18 cellular contexts compared by ENCODE assay signal in the genomic region with DNA sequence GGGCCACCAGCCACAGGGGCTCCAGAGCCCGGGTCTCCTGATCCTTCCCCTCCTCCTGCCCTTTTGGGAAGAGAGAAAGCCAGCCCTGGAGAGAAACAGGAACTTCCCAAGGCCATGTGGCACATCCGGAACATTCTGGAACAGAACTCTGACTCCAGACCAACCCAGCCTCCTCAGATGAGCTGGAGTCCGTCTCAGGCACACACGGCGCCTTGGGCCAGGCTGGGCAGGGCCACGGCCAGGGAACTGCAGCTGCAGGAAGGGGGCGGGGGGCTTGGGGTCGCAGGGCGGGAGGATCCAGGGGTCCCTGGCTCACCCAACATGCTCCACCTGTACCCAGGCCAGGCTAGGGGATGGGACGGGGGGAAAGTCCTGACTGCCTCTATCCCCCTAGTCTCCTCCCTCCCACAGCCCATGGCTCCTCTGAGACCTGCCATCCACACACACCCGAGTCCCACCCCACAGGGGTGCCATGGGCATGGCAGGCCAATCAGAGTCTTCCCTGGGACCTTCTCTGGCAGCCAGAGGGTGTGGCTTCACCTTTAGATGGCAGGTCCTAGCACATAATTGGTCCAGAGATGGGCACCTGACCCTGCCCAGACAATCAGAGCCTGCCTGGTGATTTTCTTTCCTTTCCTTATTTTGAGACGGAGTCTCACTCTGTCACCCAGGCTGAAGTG. TPM values are rescaled to one million over a fixed set of nuclear protein-coding genes. Genes with fewer than 3 reads are reported as not detected.
A peak's percentile ranks its signal among the peaks of the same experiment; 100 is the strongest.
DNase-seq lines count a peak whose midpoint lies in the region; ATAC-seq and TF ChIP-seq lines count a peak whose summit lies in the region.
"Had no signal": no experiment of that assay in that cellular context is flagged by ENCODE, and none has a peak within 500 bp of the region (broad histone marks: within the 10 kb centered on the region; RNA-seq: fewer than 3 reads in every experiment).

No MANE protein-coding gene starts in this region.

- TF ChIP-seq POLR2A in gastroesophageal sphincter (IDR thresholded peaks at IDR 0.05) = no peak
- no peak for TF ChIP-seq POLR2A in suprapubic skin (IDR thresholded peaks at IDR 0.05)

- no peak overlapping the region for H3K4me3 Mint-ChIP-seq in T-helper 17 cell
- no peak overlapping the region for H3K4me3 Mint-ChIP-seq in natural killer cell treated with Interleukin-12 subunit alpha and Interleukin-12 subunit beta and Interleukin-15 and Interleukin-18, amount 100 ng/mL, for 72 hours
- H3K4me3 Mint-ChIP-seq: natural killer cell; stimulated activated memory B cell treated with anti-CD40 and anti-IgM and Interleukin-4, amounts not matched to agents 10 μg/mL and 1 μg/mL and 100 μg/mL, for 72 hours had no signal

- ATAC-seq in T-helper 17 cell (no peak), gastroesophageal sphincter (no peak)
- ATAC-seq in natural killer cell treated with Interleukin-12 subunit alpha and Interleukin-12 subunit beta and Interleukin-15 and Interleukin-18, amount 100 ng/mL, for 72 hours = no peak
- ATAC-seq in stimulated activated naive CD8-positive, alpha-beta T cell treated with anti-CD3 and anti-CD28 coated beads, Interleukin-15, Interleukin-2, amounts not matched to agents 100 U/mL and 50 U/mL, for 24 hours = no peak
- ATAC-seq: natural killer cell; stimulated activated memory B cell treated with anti-CD40 and anti-IgM and Interleukin-4, amounts not matched to agents 10 μg/mL and 1 μg/mL and 100 μg/mL, for 72 hours had no signal

- no peaks in the 10 kb centered on the region for H3K9me3 Mint-ChIP-seq in natural killer cell treated with Interleukin-12 subunit alpha and Interleukin-12 subunit beta and Interleukin-15 and Interleukin-18, amount 100 ng/mL, for 72 hours
- H3K9me3 Mint-ChIP-seq: natural killer cell; stimulated activated memory B cell treated with anti-CD40 and anti-IgM and Interleukin-4, amounts not matched to agents 10 μg/mL and 1 μg/mL and 100 μg/mL, for 72 hours had no signal

- H3K36me3 ChIP-seq in GM23248 (ENCODE audit: low read depth) (peaks cover 6% of the 10 kb centered on the region; the same call in 1 of the 2 replicates), gastroesophageal sphincter (peaks cover 0 to 78% of the 10 kb centered on the region in 2 donors), suprapubic skin (peaks cover 49% of the 10 kb centered on the region)

- no peak overlapping the region for H2AFZ ChIP-seq in GM23248

- peak overlapping the region; percentile 71 for H3K27ac ChIP-seq in GM23248
- H3K27ac ChIP-seq in gastroesophageal sphincter = peak overlapping the region in 3 of 4 donors; percentile 58 to 73 (median 67)
- H3K27ac ChIP-seq in suprapubic skin = peak overlapping the region; percentile 68

- no peaks in the 10 kb centered on the region for H4K20me1 ChIP-seq in GM23248 (ENCODE audit: insufficient read depth)

- TF ChIP-seq CTCF in gastroesophageal sphincter (IDR thresholded peaks at IDR 0.05) (no peak), suprapubic skin (IDR thresholded peaks at IDR 0.05) (no peak)

- TF ChIP-seq EP300 in gastroesophageal sphincter (IDR thresholded peaks at IDR 0.05) (no peak), suprapubic skin (IDR thresholded peaks at IDR 0.05) (no peak)

- DNase-seq in GM23248 (no peak), T-helper 17 cell (no peak), suprapubic skin (ENCODE audit: low spot score in 2 of 2) (no peak), SKM-1 treated with dmso at 0.1 percent for 144 hours (lab: John Stamatoyannopoulos, UW; ENCODE audit: unreplicated experiment) (no peak), GM19238 (ENCODE audit: insufficient read length, low spot score) (no peak)
- DNase-seq in natural killer cell treated with Interleukin-12 subunit alpha and Interleukin-12 subunit beta and Interleukin-15 and Interleukin-18, amount 100 ng/mL, for 72 hours (ENCODE audit: low spot score) = no peak
- no peak for DNase-seq in stimulated activated naive CD8-positive, alpha-beta T cell treated with anti-CD3 and anti-CD28 coated beads, Interleukin-15, Interleukin-2, amounts not matched to agents 100 U/mL and 50 U/mL, for 24 hours
- DNase-seq: activated effector memory CD4-positive, alpha-beta T cell treated with anti-CD3 and anti-CD28 coated beads, Interleukin-2, amount 50 U/mL, for 16 hours; aorta; Calu3; mesenchymal stem cell; MM.1S; natural killer cell; NCI-H1694 treated with DMSO at 0.1 percent for 48 hours; NCI-H446 treated with DMSO at 0.1 percent for 48 hours had no signal

- in situ Hi-C loops in GM23248 (cut with MboI) = no loop called here

- no peaks in the 10 kb centered on the region for H3K27me3 Mint-ChIP-seq in T-helper 17 cell
- H3K27me3 Mint-ChIP-seq in natural killer cell treated with Interleukin-12 subunit alpha and Interleukin-12 subunit beta and Interleukin-15 and Interleukin-18, amount 100 ng/mL, for 72 hours = no peaks in the 10 kb centered on the region
- H3K27me3 Mint-ChIP-seq: progenitor cell of endocrine pancreas; stimulated activated memory B cell treated with anti-CD40 and anti-IgM and Interleukin-4, amounts not matched to agents 10 μg/mL and 1 μg/mL and 100 μg/mL, for 72 hours had no signal

- H3K4me3 ChIP-seq in GM23248 (no peak overlapping the region), gastroesophageal sphincter (no peak overlapping the region), suprapubic skin (no peak overlapping the region)

- H3K36me3 Mint-ChIP-seq in T-helper 17 cell (ENCODE audit: low read depth) = no peaks in the 10 kb centered on the region
- H3K36me3 Mint-ChIP-seq in natural killer cell treated with Interleukin-12 subunit alpha and Interleukin-12 subunit beta and Interleukin-15 and Interleukin-18, amount 100 ng/mL, for 72 hours = no peaks in the 10 kb centered on the region
- H3K36me3 Mint-ChIP-seq: natural killer cell had no signal

- peaks cover 2% of the 10 kb centered on the region for H3K4me1 Mint-ChIP-seq in T-helper 17 cell
- no peaks in the 10 kb centered on the region for H3K4me1 Mint-ChIP-seq in natural killer cell treated with Interleukin-12 subunit alpha and Interleukin-12 subunit beta and Interleukin-15 and Interleukin-18, amount 100 ng/mL, for 72 hours (ENCODE audit: low read depth in 2 of 2)
- H3K4me1 Mint-ChIP-seq: stimulated activated memory B cell treated with anti-CD40 and anti-IgM and Interleukin-4, amounts not matched to agents 10 μg/mL and 1 μg/mL and 100 μg/mL, for 72 hours had no signal

- no peaks in the 10 kb centered on the region for H3F3A ChIP-seq in GM23248 (ENCODE audit: insufficient read depth)

- peak overlapping the region; percentile 50 for H3K4me2 ChIP-seq in GM23248 (ENCODE audit: unreplicated experiment)

- H3K79me2 ChIP-seq in GM23248 (ENCODE audit: insufficient read depth) = peaks cover 66% of the 10 kb centered on the region

- no peaks in the 10 kb centered on the region for H3K9me2 ChIP-seq in GM23248 (ENCODE audit: insufficient read depth)

- H3K9ac ChIP-seq in GM23248 = peak overlapping the region; percentile 63

- peaks cover 33% of the 10 kb centered on the region for H3K4me1 ChIP-seq in GM23248 (ENCODE audit: insufficient read depth)
- peaks cover 0 to 62% (median 36%) of the 10 kb centered on the region in 3 donors for H3K4me1 ChIP-seq in gastroesophageal sphincter
- peaks cover 84% of the 10 kb centered on the region for H3K4me1 ChIP-seq in suprapubic skin

- no peaks in the 10 kb centered on the region for H3K27me3 ChIP-seq in GM23248 (replicated peaks; ENCODE audit: insufficient read depth)
- H3K27me3 ChIP-seq in gastroesophageal sphincter = no peaks in the 10 kb centered on the region
- H3K27me3 ChIP-seq in suprapubic skin = no peaks in the 10 kb centered on the region

- 84 to 88% methylated on average over 7 to 12 of the region's 12 CpGs for WGBS in GM23248 (ENCODE audit: low coverage in 1 of 2, low lambda C conversion rate in 2 of 2, missing lambda C conversion rate in 2 of 2), 2 experiments
- WGBS in gastroesophageal sphincter (ENCODE audit: low coverage in 1 of 2), 2 donors = 86 to 100% methylated on average over 1 of the region's 12 CpGs
- WGBS in suprapubic skin = 74% methylated on average over 11 of the region's 12 CpGs

- H3K9me3 ChIP-seq in GM23248 (ENCODE audit: low read depth) (no peaks in the 10 kb centered on the region), T-helper 17 cell (ENCODE audit: control insufficient read depth, low read length, poor library complexity, severe bottlenecking) (no peaks in the 10 kb centered on the region), gastroesophageal sphincter (no peaks in the 10 kb centered on the region), suprapubic skin (no peaks in the 10 kb centered on the region)

- peak overlapping the region; percentile 24 for H3K27ac Mint-ChIP-seq in T-helper 17 cell
- no peak overlapping the region for H3K27ac Mint-ChIP-seq in natural killer cell treated with Interleukin-12 subunit alpha and Interleukin-12 subunit beta and Interleukin-15 and Interleukin-18, amount 100 ng/mL, for 72 hours
- H3K27ac Mint-ChIP-seq: natural killer cell; progenitor cell of endocrine pancreas; stimulated activated memory B cell treated with anti-CD40 and anti-IgM and Interleukin-4, amounts not matched to agents 10 μg/mL and 1 μg/mL and 100 μg/mL, for 72 hours had no signal

RNA-seq across cellular contexts. Expression of gene SBNO2, which starts 22.9 kb away (rescaled TPM):
- total RNA-seq in GM23248 (2014; rRNA removed; shearing (Covaris generic)) = 64.5 and 70.4 TPM in 2 replicates
- 7.5 and 11.9 TPM in 2 replicates for polyA plus RNA-seq in GM23248 (2016; fragmentation: Nextera tagmentation; extraction: Ambion mirVana)
- 100 to 1,000 TPM in 1 of 2 donors, 10 to 100 TPM in 1; 85.4 to 106 TPM for total RNA-seq in T-helper 17 cell
- 10 to 100 TPM; 14.9 to 67.2 (median 20.9) TPM for total RNA-seq in gastroesophageal sphincter
- total RNA-seq in suprapubic skin = 10 to 100 TPM; 36.7 to 58.9 (median 45.5) TPM
- 100 to 1,000 TPM; 204 to 205 TPM for total RNA-seq in natural killer cell treated with Interleukin-12 subunit alpha and Interleukin-12 subunit beta and Interleukin-15 and Interleukin-18, amount 100 ng/mL, for 72 hours

RNA-seq across cellular contexts. Expression of gene GPX4, which starts 47.4 kb away (rescaled TPM):
- 298 and 323 TPM in 2 replicates for total RNA-seq in GM23248 (2014; rRNA removed; shearing (Covaris generic))
- polyA plus RNA-seq in GM23248 (2016; fragmentation: Nextera tagmentation; extraction: Ambion mirVana) = 601 and 607 TPM in 2 replicates
- total RNA-seq in T-helper 17 cell (100 to 1,000 TPM; 184 to 187 TPM), gastroesophageal sphincter (100 to 1,000 TPM; 311 to 452 (median 349) TPM), suprapubic skin (100 to 1,000 TPM; 267 to 359 (median 344) TPM)
- 100 to 1,000 TPM in 1 of 2 donors, 10 to 100 TPM in 1; 86.4 to 174 TPM for total RNA-seq in natural killer cell treated with Interleukin-12 subunit alpha and Interleukin-12 subunit beta and Interleukin-15 and Interleukin-18, amount 100 ng/mL, for 72 hours

RNA-seq across cellular contexts. Expression of gene STK11, which starts 54.4 kb away (rescaled TPM):
- 64.1 and 66.5 TPM in 2 replicates for total RNA-seq in GM23248 (2014; rRNA removed; shearing (Covaris generic))
- 4.3 and 4.6 TPM in 2 replicates for polyA plus RNA-seq in GM23248 (2016; fragmentation: Nextera tagmentation; extraction: Ambion mirVana)
- total RNA-seq in T-helper 17 cell = 10 to 100 TPM; 70.0 to 70.4 TPM
- total RNA-seq in gastroesophageal sphincter = 10 to 100 TPM; 56.8 to 80.7 (median 60.9) TPM
- total RNA-seq in suprapubic skin = 10 to 100 TPM; 62.5 to 76.9 (median 66.4) TPM
- total RNA-seq in natural killer cell treated with Interleukin-12 subunit alpha and Interleukin-12 subunit beta and Interleukin-15 and Interleukin-18, amount 100 ng/mL, for 72 hours = 10 to 100 TPM; 50.9 to 79.2 TPM

RNA-seq across cellular contexts. Expression of gene POLR2E, which starts 56.0 kb away (rescaled TPM):
- total RNA-seq in GM23248 (2014; rRNA removed; shearing (Covaris generic)) = 172 and 233 TPM in 2 replicates
- 336 and 347 TPM in 2 replicates for polyA plus RNA-seq in GM23248 (2016; fragmentation: Nextera tagmentation; extraction: Ambion mirVana)
- total RNA-seq in T-helper 17 cell (10 to 100 TPM; 63.8 to 81.4 TPM), gastroesophageal sphincter (100 to 1,000 TPM; 117 to 228 (median 150) TPM), suprapubic skin (100 to 1,000 TPM in 3 of 4 donors, 10 to 100 TPM in 1; 84.1 to 142 (median 111) TPM)
- 100 to 1,000 TPM; 168 to 241 TPM for total RNA-seq in natural killer cell treated with Interleukin-12 subunit alpha and Interleukin-12 subunit beta and Interleukin-15 and Interleukin-18, amount 100 ng/mL, for 72 hours
